In genomic region chr2:140122001-140122400, GRCh38 we compare ENCODE assay signal across 22 cellular contexts.
DNase-seq lines count a peak whose midpoint lies in the region; ATAC-seq and TF ChIP-seq lines count a peak whose summit lies in the region.
"Had no signal": no experiment of that assay in that cellular context is flagged by ENCODE, and none has a peak within 500 bp of the region (broad histone marks: within the 10 kb centered on the region; RNA-seq: fewer than 3 reads in every experiment).

No MANE protein-coding gene starts in this region.

- TF ChIP-seq CTCF in GM23338 (conservative IDR thresholded peaks at IDR 0.05; ENCODE audit: low read depth in 2 of 2) (no peak), SK-N-SH (IDR thresholded peaks at IDR 0.05) (no peak), fibroblast of lung (conservative IDR thresholded peaks at IDR 0.05 in 1 of 2, IDR thresholded peaks at IDR 0.05 in 1 of 2; ENCODE audit: low read depth in 1 of 2, low read length in 2 of 2) (no peak)

- no peak overlapping the region for H3K56ac ChIP-seq in mesendoderm (ENCODE audit: low read length)

- H2AK5ac ChIP-seq in mesendoderm (ENCODE audit: low read length), result no peak overlapping the region

- H4K20me1 ChIP-seq in GM23338 (replicated peaks; ENCODE audit: insufficient read depth) (no peaks in the 10 kb centered on the region), SK-N-SH (ENCODE audit: insufficient read depth) (no peaks in the 10 kb centered on the region), fibroblast of lung (ENCODE audit: control insufficient read depth, extremely low read depth, insufficient read depth, low read length) (no peaks in the 10 kb centered on the region)

- TF ChIP-seq RAD21 in SK-N-SH (IDR thresholded peaks at IDR 0.05; ENCODE audit: low read length), result no peak

- no peaks in the 10 kb centered on the region for H3K79me2 ChIP-seq in GM23338 (replicated peaks; ENCODE audit: insufficient read depth)
- H3K79me2 ChIP-seq in SK-N-SH (ENCODE audit: insufficient read depth), result no peaks in the 10 kb centered on the region
- H3K79me2 ChIP-seq in fibroblast of lung (ENCODE audit: control insufficient read depth, insufficient read depth, low read length), result no peaks in the 10 kb centered on the region
- no peaks in the 10 kb centered on the region for H3K79me2 ChIP-seq in mesendoderm (ENCODE audit: control insufficient read depth, insufficient read depth, low read length)

- H3K9ac ChIP-seq in SK-N-SH, result no peak overlapping the region
- H3K9ac ChIP-seq in fibroblast of lung (ENCODE audit: insufficient read depth, low read length), result no peak overlapping the region
- no peak overlapping the region for H3K9ac ChIP-seq in mesendoderm (ENCODE audit: low read length)

- CTCF ChIA-PET in SK-N-SH (lab: Yijun Ruan, JAX), result no interaction called here
- CTCF ChIA-PET in activated CD4-positive, alpha-beta T cell treated with anti-CD3 and anti-CD28 coated beads, Interleukin-2, amount 10 ng/mL, durations not matched to agents 7 days and 5 days (lab: Charles Lee), result no interaction called here

- ATAC-seq in GM23338 (no peak; the same call in 2 of the 3 replicates), HG02884 (IDR thresholded peaks at IDR 0.05; ENCODE audit: unreplicated experiment) (no peak)
- ATAC-seq: gastrocnemius medialis, left lobe of liver had no signal

- WGBS in SK-N-SH (ENCODE audit: low lambda C conversion rate), result 65% methylated on average over 5 of the region's 5 CpGs
- no CpG with 5 or more reads among the region's 5 CpGs for WGBS in mesendoderm (ENCODE audit: extremely low coverage, insufficient coverage, low lambda C conversion rate)

- no peak overlapping the region for H2BK120ac ChIP-seq in mesendoderm (ENCODE audit: low read depth, low read length)

- H3K79me1 ChIP-seq in mesendoderm (ENCODE audit: low read length), result no peaks in the 10 kb centered on the region

- H3K4me1 Mint-ChIP-seq in GM23338, result peaks cover 20% of the 10 kb centered on the region
- no peaks in the 10 kb centered on the region for H3K4me1 Mint-ChIP-seq in activated CD4-positive, alpha-beta T cell treated with anti-CD3 and anti-CD28 coated beads, Interleukin-2, amount 10 ng/mL, durations not matched to agents 7 days and 5 days
- H3K4me1 Mint-ChIP-seq: activated naive CD4-positive, alpha-beta T cell treated with anti-CD3 and anti-CD28 coated beads, Interleukin-2, amount 50 U/mL, for 24 hours had no signal

- H3K9me2 ChIP-seq in GM23338 (ENCODE audit: insufficient read depth), result no peaks in the 10 kb centered on the region
- no peaks in the 10 kb centered on the region for H3K9me2 ChIP-seq in SK-N-SH

- no peak overlapping the region for H3K4me3 ChIP-seq in GM23338
- no peak overlapping the region for H3K4me3 ChIP-seq in SK-N-SH (ENCODE audit: low read depth in 2 of 2, low read length in 1 of 2)
- H3K4me3 ChIP-seq in fibroblast of lung (replicated peaks in 1 of 4; ENCODE audit: control extremely low read depth in 1 of 4, insufficient read depth in 1 of 4, low read depth in 3 of 4, low read length in 4 of 4), result no peak overlapping the region
- no peak overlapping the region for H3K4me3 ChIP-seq in mesendoderm (ENCODE audit: low read length)
- H3K4me3 ChIP-seq: ascending aorta, colonic mucosa, gastrocnemius medialis, SJSA1, testis had no signal

- H4K5ac ChIP-seq in mesendoderm (ENCODE audit: low read length), result no peak overlapping the region

- H3K4me1 ChIP-seq in GM23338 (ENCODE audit: insufficient read depth) (peaks cover 18% of the 10 kb centered on the region), SK-N-SH (ENCODE audit: control insufficient read depth in 1 of 2, insufficient read depth in 2 of 2, low read depth in 1 of 2, low read length in 1 of 2) (no peaks in the 10 kb centered on the region; a peak in 1 of 4 replicates), fibroblast of lung (ENCODE audit: control insufficient read depth, extremely low read depth, insufficient read depth, low read length) (no peaks in the 10 kb centered on the region), mesendoderm (ENCODE audit: control insufficient read depth, low read depth, low read length) (no peaks in the 10 kb centered on the region)
- H3K4me1 ChIP-seq: ascending aorta, colonic mucosa, gastrocnemius medialis, SJSA1, testis had no signal

- no peak overlapping the region for H3K23ac ChIP-seq in mesendoderm (ENCODE audit: low read length)

- peak overlapping the region; percentile 43; the same call in 1 of the 2 replicates for H2AFZ ChIP-seq in GM23338
- H2AFZ ChIP-seq in SK-N-SH (ENCODE audit: low read depth), result no peak overlapping the region
- no peak overlapping the region for H2AFZ ChIP-seq in fibroblast of lung (ENCODE audit: low read length)

- no peaks in the 10 kb centered on the region; the same call in 2 of the 3 replicates for H3K9me3 Mint-ChIP-seq in GM23338
- peaks cover 3% of the 10 kb centered on the region for H3K9me3 Mint-ChIP-seq in activated CD4-positive, alpha-beta T cell treated with anti-CD3 and anti-CD28 coated beads, Interleukin-2, amount 10 ng/mL, durations not matched to agents 7 days and 5 days

- no peak overlapping the region for H4K8ac ChIP-seq in mesendoderm (ENCODE audit: low read depth, low read length)

- no peaks in the 10 kb centered on the region for H3K36me3 Mint-ChIP-seq in GM23338 (ENCODE audit: low read depth)
- no peaks in the 10 kb centered on the region for H3K36me3 Mint-ChIP-seq in activated CD4-positive, alpha-beta T cell treated with anti-CD3 and anti-CD28 coated beads, Interleukin-2, amount 10 ng/mL, durations not matched to agents 7 days and 5 days (ENCODE audit: low read depth)
- H3K36me3 Mint-ChIP-seq: activated naive CD4-positive, alpha-beta T cell treated with anti-CD3 and anti-CD28 coated beads, Interleukin-2, amount 50 U/mL, for 24 hours had no signal

- H3K4ac ChIP-seq in mesendoderm (ENCODE audit: low read depth, low read length), result no peak overlapping the region

- no peaks in the 10 kb centered on the region for H3F3A ChIP-seq in GM23338 (replicated peaks; ENCODE audit: low read depth)
- no peaks in the 10 kb centered on the region for H3F3A ChIP-seq in SK-N-SH (replicated peaks; ENCODE audit: insufficient read depth)

- no peak for TF ChIP-seq EP300 in SK-N-SH (IDR thresholded peaks at IDR 0.05; ENCODE audit: borderline replicate concordance in 1 of 2, low read depth in 1 of 2, low read length in 1 of 2)

- H2BK15ac ChIP-seq in mesendoderm (replicated peaks; ENCODE audit: low read depth), result no peak overlapping the region

- POLR2A ChIA-PET in SK-N-SH (lab: Yijun Ruan, JAX), result no interaction called here
- POLR2A ChIA-PET in activated CD4-positive, alpha-beta T cell treated with anti-CD3 and anti-CD28 coated beads, Interleukin-2, amount 10 ng/mL, durations not matched to agents 7 days and 5 days (lab: Charles Lee), result no interaction called here

- DNase-seq in GM23338 (ENCODE audit: low spot score) (no peak), SK-N-SH (no peak), fibroblast of lung (ENCODE audit: low read depth in 2 of 2) (peak; percentile 45 to 71), mesendoderm (peak; percentile 17), NCI-H226 (no peak), midbrain (lab: John Stamatoyannopoulos, UW) (no peak)
- DNase-seq in activated CD4-positive, alpha-beta T cell treated with anti-CD3 and anti-CD28 coated beads, Interleukin-2, amount 10 ng/mL, durations not matched to agents 7 days and 5 days, result no peak
- DNase-seq: activated CD4-positive, CD25-positive, alpha-beta regulatory T cell; activated T-cell treated with anti-CD3 and anti-CD28 coated beads, Interleukin-2, amount 50 U/mL, for 48 hours; colonic mucosa; gastrocnemius medialis; Kasumi-1; NCI-H1105; NCI-H69; retina; T-helper 2 cell; testis had no signal

- H3K4me2 ChIP-seq in GM23338, result no peak overlapping the region
- H3K4me2 ChIP-seq in SK-N-SH, result no peak overlapping the region
- no peak overlapping the region for H3K4me2 ChIP-seq in fibroblast of lung (ENCODE audit: extremely low read depth, insufficient read depth, low read length)
- H3K4me2 ChIP-seq in mesendoderm (ENCODE audit: low read length), result no peak overlapping the region

- H3K27me3 ChIP-seq in GM23338 (ENCODE audit: insufficient read depth), result no peaks in the 10 kb centered on the region
- no peaks in the 10 kb centered on the region for H3K27me3 ChIP-seq in SK-N-SH (ENCODE audit: insufficient read depth)
- H3K27me3 ChIP-seq in fibroblast of lung (ENCODE audit: control insufficient read depth, insufficient read depth, low read length), result no peaks in the 10 kb centered on the region
- no peaks in the 10 kb centered on the region for H3K27me3 ChIP-seq in mesendoderm (ENCODE audit: insufficient read depth, low read length, poor library complexity)
- H3K27me3 ChIP-seq: ascending aorta, colonic mucosa, gastrocnemius medialis, SJSA1, testis had no signal

- H3K27me3 Mint-ChIP-seq in GM23338 (ENCODE audit: insufficient read depth, low read depth, poor library complexity), result no peaks in the 10 kb centered on the region
- H3K27me3 Mint-ChIP-seq in activated CD4-positive, alpha-beta T cell treated with anti-CD3 and anti-CD28 coated beads, Interleukin-2, amount 10 ng/mL, durations not matched to agents 7 days and 5 days, result no peaks in the 10 kb centered on the region
- H3K27me3 Mint-ChIP-seq: activated naive CD4-positive, alpha-beta T cell treated with anti-CD3 and anti-CD28 coated beads, Interleukin-2, amount 50 U/mL, for 24 hours had no signal

- H3K27ac ChIP-seq in GM23338 (ENCODE audit: low read depth), result no peak overlapping the region
- no peak overlapping the region for H3K27ac ChIP-seq in SK-N-SH (ENCODE audit: low read depth in 2 of 2, low read length in 1 of 2)
- H3K27ac ChIP-seq in fibroblast of lung (ENCODE audit: insufficient read depth, low read length), result no peak overlapping the region
- H3K27ac ChIP-seq in mesendoderm (ENCODE audit: low read depth, low read length), result no peak overlapping the region
- H3K27ac ChIP-seq: ascending aorta, colonic mucosa, gastrocnemius medialis, SJSA1, testis had no signal

- H3K9me3 ChIP-seq in SK-N-SH (no peaks in the 10 kb centered on the region), fibroblast of lung (ENCODE audit: control insufficient read depth, insufficient read depth, low read depth, low read length) (no peaks in the 10 kb centered on the region)
- H3K9me3 ChIP-seq: ascending aorta, colonic mucosa, gastrocnemius medialis, SJSA1, testis had no signal

- H3K27ac Mint-ChIP-seq in GM23338, result no peak overlapping the region
- H3K27ac Mint-ChIP-seq in activated CD4-positive, alpha-beta T cell treated with anti-CD3 and anti-CD28 coated beads, Interleukin-2, amount 10 ng/mL, durations not matched to agents 7 days and 5 days, result no peak overlapping the region
- H3K27ac Mint-ChIP-seq: activated naive CD4-positive, alpha-beta T cell treated with anti-CD3 and anti-CD28 coated beads, Interleukin-2, amount 50 U/mL, for 24 hours had no signal

- no peak overlapping the region for H2BK5ac ChIP-seq in mesendoderm (ENCODE audit: low read length)

- H3K36me3 ChIP-seq in GM23338 (ENCODE audit: insufficient read depth) (no peaks in the 10 kb centered on the region), SK-N-SH (replicated peaks in 1 of 2; ENCODE audit: control insufficient read depth in 1 of 2, insufficient read depth in 2 of 2, low read length in 1 of 2) (no peaks in the 10 kb centered on the region), fibroblast of lung (ENCODE audit: control insufficient read depth, insufficient read depth, low read length) (no peaks in the 10 kb centered on the region), mesendoderm (ENCODE audit: control insufficient read depth, insufficient read depth, low read length) (no peaks in the 10 kb centered on the region)
- H3K36me3 ChIP-seq: ascending aorta, colonic mucosa, gastrocnemius medialis, SJSA1 had no signal

- H3K4me3 Mint-ChIP-seq in GM23338, result no peak overlapping the region
- no peak overlapping the region for H3K4me3 Mint-ChIP-seq in activated CD4-positive, alpha-beta T cell treated with anti-CD3 and anti-CD28 coated beads, Interleukin-2, amount 10 ng/mL, durations not matched to agents 7 days and 5 days
- H3K4me3 Mint-ChIP-seq: activated naive CD4-positive, alpha-beta T cell treated with anti-CD3 and anti-CD28 coated beads, Interleukin-2, amount 50 U/mL, for 24 hours had no signal

- no peak overlapping the region for H3K18ac ChIP-seq in mesendoderm (ENCODE audit: low read length)

Comparison
In these comparisons a context has a peak if more than half of its experiments do, and no peak if none do; other contexts are left out.
1. DNase-seq: peak in fibroblast of lung (2 of 2) and mesendoderm (single experiment); none in GM23338 (single experiment), SK-N-SH (single experiment), activated CD4-positive, alpha-beta T cell treated with anti-CD3 and anti-CD28 coated beads, Interleukin-2, amount 10 ng/mL, durations not matched to agents 7 days and 5 days (single experiment), NCI-H226 (single experiment) and midbrain (single experiment).